8 cellular contexts compared by ENCODE assay signal in the genomic region with DNA sequence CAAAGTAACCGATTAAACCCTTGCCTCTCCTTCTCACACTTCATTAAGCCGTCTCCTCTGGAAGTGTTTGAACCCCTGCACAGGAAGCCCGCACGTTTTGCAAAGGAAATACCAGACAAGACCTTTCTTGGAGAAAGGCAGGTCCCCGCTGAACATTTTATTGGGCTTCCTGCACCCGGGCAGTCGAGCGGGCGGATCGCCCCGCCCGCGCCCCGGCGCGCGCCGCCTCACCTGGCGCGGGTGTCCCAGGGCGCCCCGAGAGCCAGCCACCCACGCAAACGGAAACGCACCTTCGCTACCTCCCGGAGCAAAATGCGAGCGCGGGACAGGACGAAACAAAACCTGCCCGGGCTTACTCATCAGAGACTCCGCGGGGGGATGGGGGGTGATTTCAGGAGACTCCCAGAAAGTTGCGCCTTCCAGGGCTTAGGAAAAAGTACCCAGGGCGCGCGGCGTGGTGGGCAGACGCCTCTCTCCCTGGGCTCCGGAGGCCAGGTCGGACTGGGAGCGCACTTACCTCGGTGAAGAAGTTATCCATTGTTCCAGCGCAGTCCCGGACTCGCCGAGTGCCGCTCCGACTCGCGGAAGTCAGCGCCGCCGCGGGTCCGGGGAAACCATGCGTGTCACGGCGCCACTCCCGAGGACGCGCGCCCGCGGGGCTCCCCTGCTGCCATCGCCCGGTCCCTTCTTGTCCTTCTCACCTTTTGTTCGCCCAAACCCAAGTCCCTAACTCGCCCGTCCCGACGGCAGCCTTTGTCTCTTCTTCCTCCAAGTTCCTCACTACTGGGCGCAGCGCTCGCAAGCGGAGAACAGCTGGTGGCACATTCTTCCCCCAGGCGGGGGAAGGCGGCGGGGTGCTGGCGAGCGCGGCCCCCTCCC. TPM values are rescaled to one million over a fixed set of nuclear protein-coding genes. Genes with fewer than 3 reads are reported as not detected.
DNase-seq lines count a peak whose midpoint lies in the region; ATAC-seq and TF ChIP-seq lines count a peak whose summit lies in the region.

No MANE protein-coding gene starts in this region.

- no peak for TF ChIP-seq POLR2A in gastrocnemius medialis (IDR thresholded peaks at IDR 0.05)

- peak; percentile 34 for DNase-seq in activated naive CD4-positive, alpha-beta T cell treated with anti-CD3 and anti-CD28 coated beads, Interleukin-2, amount 10 ng/mL, durations not matched to agents 7 days and 5 days
- no peak for DNase-seq in activated naive CD4-positive, alpha-beta T cell treated with Interleukin-2 at 50 U/mL for 16 hours
- DNase-seq in NCI-H526 treated with DMSO at 0.1 percent for 48 hours (lab: John Stamatoyannopoulos, UW) (peak; percentile 42), adipocyte (ENCODE audit: low read depth) (peak; percentile 55), gastrocnemius medialis (peak in 1 of 2 donors; percentile 24), cerebellum (ENCODE audit: low spot score) (no peak)

- intact Hi-C loops in gastrocnemius medialis (cut with DNase I; ENCODE audit: low total_unique reads) = loop anchor here (1.0 to 10.0 kb wide), 8 partner anchors 49 to 471 kb away; a partner anchor contains a TSS

- H3K4me1 Mint-ChIP-seq in activated naive CD4-positive, alpha-beta T cell treated with anti-CD3 and anti-CD28 coated beads, Interleukin-2, amount 10 ng/mL, durations not matched to agents 7 days and 5 days = peaks cover 13% of the 10 kb centered on the region

- peak; percentile 43 for ATAC-seq in HG02938 (IDR thresholded peaks at IDR 0.05; ENCODE audit: unreplicated experiment)
- ATAC-seq in gastrocnemius medialis = peak; percentile 55 to 56

- no peaks in the 10 kb centered on the region for H3K36me3 ChIP-seq in adipocyte (ENCODE audit: control insufficient read depth, insufficient read depth, low read length, severe bottlenecking)
- no peaks in the 10 kb centered on the region for H3K36me3 ChIP-seq in gastrocnemius medialis

- no peaks in the 10 kb centered on the region for H3K36me3 Mint-ChIP-seq in activated naive CD4-positive, alpha-beta T cell treated with anti-CD3 and anti-CD28 coated beads, Interleukin-2, amount 10 ng/mL, durations not matched to agents 7 days and 5 days

- no peaks in the 10 kb centered on the region for H3K9me3 ChIP-seq in adipocyte (ENCODE audit: control insufficient read depth, low read length)
- H3K9me3 ChIP-seq in gastrocnemius medialis = no peaks in the 10 kb centered on the region

- peaks cover 27% of the 10 kb centered on the region for H3K4me1 ChIP-seq in adipocyte (ENCODE audit: control insufficient read depth, insufficient read depth, low read length)
- H3K4me1 ChIP-seq in gastrocnemius medialis = peaks cover 0 to 10% of the 10 kb centered on the region in 2 donors

- H3K9ac ChIP-seq in adipocyte (ENCODE audit: low read length) = peak overlapping the region; percentile 90

- H3K9me3 Mint-ChIP-seq in activated naive CD4-positive, alpha-beta T cell treated with anti-CD3 and anti-CD28 coated beads, Interleukin-2, amount 10 ng/mL, durations not matched to agents 7 days and 5 days = no peaks in the 10 kb centered on the region

- in situ Hi-C loops in gastrocnemius medialis (cut with MboI; ENCODE audit: low sequenced_read_pairs in 4 of 4) = loop anchor here in 2 of 4 donors (10.0 to 25.0 kb wide), 2 partner anchors 252 to 259 kb away; no protein-coding TSS in a partner anchor

- CTCF ChIA-PET in activated naive CD4-positive, alpha-beta T cell treated with anti-CD3 and anti-CD28 coated beads, Interleukin-2, amount 10 ng/mL, durations not matched to agents 7 days and 5 days (lab: Charles Lee) = no interaction called here

- no peak overlapping the region for H3K27ac Mint-ChIP-seq in activated naive CD4-positive, alpha-beta T cell treated with anti-CD3 and anti-CD28 coated beads, Interleukin-2, amount 10 ng/mL, durations not matched to agents 7 days and 5 days

- peak overlapping the region; percentile 73 to 82 (median 78) for H3K27ac ChIP-seq in gastrocnemius medialis

- peak overlapping the region; percentile 93 for H3K4me3 ChIP-seq in adipocyte (ENCODE audit: low read length)
- peak overlapping the region; percentile 84 for H3K4me3 ChIP-seq in iPS-11a (ENCODE audit: low read depth, low read length)
- peak overlapping the region; percentile 71 to 99 (median 80) for H3K4me3 ChIP-seq in gastrocnemius medialis

- peaks cover 46% of the 10 kb centered on the region for H3K27me3 Mint-ChIP-seq in activated naive CD4-positive, alpha-beta T cell treated with anti-CD3 and anti-CD28 coated beads, Interleukin-2, amount 10 ng/mL, durations not matched to agents 7 days and 5 days

- peak overlapping the region; percentile 71 for H3K4me3 Mint-ChIP-seq in activated naive CD4-positive, alpha-beta T cell treated with anti-CD3 and anti-CD28 coated beads, Interleukin-2, amount 10 ng/mL, durations not matched to agents 7 days and 5 days

- H3K27me3 ChIP-seq in adipocyte (replicated peaks; ENCODE audit: control insufficient read depth, insufficient read depth, low read length) = peaks cover 6% of the 10 kb centered on the region
- H3K27me3 ChIP-seq in gastrocnemius medialis = peaks cover 0 to 35% (median 28%) of the 10 kb centered on the region in 3 donors

- TF ChIP-seq CTCF in gastrocnemius medialis (IDR thresholded peaks at IDR 0.05 in 4 of 5, conservative IDR thresholded peaks at IDR 0.05 in 1 of 5) = no peak

RNA-seq across cellular contexts. Expression of a gene that starts 0.6 kb away (rescaled TPM):
- total RNA-seq in gastrocnemius medialis (10 to 100 TPM in 2 of 4 donors, 1 to 10 TPM in 2; 3.4 to 28.7 (median 13.4) TPM), cerebellum (21.7 TPM)

Comparison
In these comparisons a context has a peak if more than half of its experiments do, and no peak if none do; other contexts are left out.
1. DNase-seq: peak in activated naive CD4-positive, alpha-beta T cell treated with anti-CD3 and anti-CD28 coated beads, Interleukin-2, amount 10 ng/mL, durations not matched to agents 7 days and 5 days (single experiment), NCI-H526 treated with DMSO at 0.1 percent for 48 hours (single experiment) and adipocyte (single experiment); none in activated naive CD4-positive, alpha-beta T cell treated with Interleukin-2 at 50 U/mL for 16 hours (single experiment) and cerebellum (single experiment).
2. Peak in every context shown above with its lines, with median percentiles within 50 percentile points of each other: H3K4me3 ChIP-seq.